1 cellular context compared by ENCODE assay signal in genomic region chr22:21443057-21443734, GRCh38.
TF ChIP-seq lines count a peak whose summit lies in the region.

No MANE protein-coding gene starts in this region.

TF ChIP-seq in H1, 55 proteins besides CTCF, POLR2A, EP300 and RAD21:
- TF ChIP-seq POLR2AphosphoS5 (IDR thresholded peaks at IDR 0.05; ENCODE audit: low read depth, low read length), result no peak
- no peak for TF ChIP-seq CBX8 (IDR thresholded peaks at IDR 0.05; ENCODE audit: borderline replicate concordance, low read depth, low read length)
- no peak for TF ChIP-seq BRCA1 (IDR thresholded peaks at IDR 0.05; ENCODE audit: low read depth, low read length)
- no peak for TF ChIP-seq SIN3A (conservative IDR thresholded peaks at IDR 0.05 in 1 of 2, IDR thresholded peaks at IDR 0.05 in 1 of 2; ENCODE audit: low read depth in 1 of 2, low read length in 2 of 2)
- no peak for TF ChIP-seq CHD1 (IDR thresholded peaks at IDR 0.05; ENCODE audit: low read depth, low read length)
- no peak for TF ChIP-seq GABPA (IDR thresholded peaks at IDR 0.05; ENCODE audit: borderline replicate concordance, insufficient read depth, low read length)
- no peak for TF ChIP-seq GTF2F1 (IDR thresholded peaks at IDR 0.05; ENCODE audit: borderline replicate concordance, low read depth, low read length)
- TF ChIP-seq KDM1A (IDR thresholded peaks at IDR 0.05; ENCODE audit: borderline replicate concordance, low read length), result no peak
- no peak for TF ChIP-seq PHF8 (conservative IDR thresholded peaks at IDR 0.05; ENCODE audit: low read depth, low read length)
- TF ChIP-seq NRF1 (IDR thresholded peaks at IDR 0.05; ENCODE audit: low read depth, low read length), result no peak
